In the genomic region with DNA sequence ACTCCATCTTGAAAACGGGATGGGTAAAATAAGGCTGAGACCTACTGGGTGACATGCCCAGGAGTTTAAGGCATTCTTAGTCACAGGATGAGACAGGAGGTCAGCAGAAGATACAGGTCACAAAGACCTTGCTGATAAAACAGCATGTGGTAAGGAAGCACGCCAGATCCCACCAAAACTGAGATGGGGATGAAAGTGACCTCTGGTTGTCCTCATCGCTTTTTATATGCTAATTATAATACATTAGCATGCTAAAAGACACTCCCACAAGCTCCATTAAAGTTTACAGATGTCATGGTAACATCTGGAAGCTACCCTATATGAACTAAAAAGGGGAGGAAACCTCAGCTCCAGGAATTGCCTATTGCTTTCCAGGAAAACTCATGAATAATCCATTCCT, we compare ENCODE assay signal across 34 cellular contexts. TPM values are rescaled to one million over a fixed set of nuclear protein-coding genes. Genes with fewer than 3 reads are reported as not detected.
"Had no signal": no experiment of that assay in that cellular context is flagged by ENCODE, and none has a peak within 500 bp of the region (broad histone marks: within the 10 kb centered on the region; RNA-seq: fewer than 3 reads in every experiment).

No MANE protein-coding gene starts in this region.

- H3K27me3 ChIP-seq: adrenal gland, cardiac muscle cell, esophagus muscularis mucosa, heart right ventricle, upper lobe of right lung had no signal

- H3K9me3 ChIP-seq: adrenal gland, psoas muscle, upper lobe of right lung had no signal

- H3K79me2 ChIP-seq: parathyroid adenoma had no signal

- H3K9ac ChIP-seq: parathyroid adenoma had no signal

- H3K4me1 ChIP-seq: adrenal gland, psoas muscle had no signal

- H2AFZ ChIP-seq: parathyroid adenoma had no signal

- H3K4me3 ChIP-seq: adrenal gland, cardiac muscle cell, esophagus muscularis mucosa, heart right ventricle, psoas muscle, smooth muscle cell, upper lobe of right lung had no signal

- H3K27ac ChIP-seq: adrenal gland, cardiac muscle cell, esophagus muscularis mucosa, heart right ventricle, parathyroid adenoma, psoas muscle, upper lobe of right lung had no signal

- FAIRE-seq: endothelial cell of umbilical vein had no signal

- H3K36me3 ChIP-seq: adrenal gland, cardiac muscle cell, esophagus muscularis mucosa, heart right ventricle, upper lobe of right lung had no signal

- ATAC-seq: heart right ventricle; left cardiac atrium; left ventricle myocardium superior; naive thymus-derived CD4-positive, alpha-beta T cell; psoas muscle; stimulated activated memory B cell treated with anti-CD40 and anti-IgM and Interleukin-4, amounts not matched to agents 10 μg/mL and 1 μg/mL and 100 μg/mL, for 72 hours; stimulated activated naive CD8-positive, alpha-beta T cell treated with anti-CD3 and anti-CD28 coated beads, Interleukin-15, amount 100 ng/mL, for 72 hours; T-cell; upper lobe of right lung had no signal

- H3K4me2 ChIP-seq: smooth muscle cell had no signal

- DNase-seq: activated CD4-positive, alpha-beta T cell treated with anti-CD3 and anti-CD28 coated beads for 48 hours; activated CD4-positive, alpha-beta T cell treated with anti-CD3 and anti-CD28 coated beads, Interleukin-2, amount 50 U/mL, for 48 hours; activated CD8-positive, alpha-beta memory T cell treated with anti-CD3 and anti-CD28 coated beads, Interleukin-2, amount 50 U/mL, for 4 hours; activated effector memory CD4-positive, alpha-beta T cell treated with anti-CD3 and anti-CD28 coated beads, Interleukin-2, amount 50 U/mL, for 16 hours; activated naive CD4-positive, alpha-beta T cell treated with anti-CD3 and anti-CD28 coated beads for 36 hours; activated naive CD8-positive, alpha-beta T cell treated with anti-CD3 and anti-CD28 coated beads for 36 hours; activated T-cell treated with anti-CD3 and anti-CD28 coated beads, Interleukin-2, amount 50 U/mL, for 1 hour; adrenal gland; aorta; cortex of kidney; foreskin melanocyte; heart right ventricle; islet precursor cell; left cardiac atrium; left ventricle myocardium superior; naive thymus-derived CD4-positive, alpha-beta T cell; nucleus accumbens; psoas muscle; stimulated activated CD4-positive, alpha-beta T cell treated with anti-CD3 and anti-CD28 coated beads, Interleukin-1b, Interleukin-23, amount 100 ng/mL, for 48 hours; stimulated activated CD4-positive, alpha-beta T cell treated with anti-CD3 and anti-CD28 coated beads, Interleukin-4, amount 100 ng/mL, for 4 hours; stimulated activated CD8-positive, alpha-beta memory T cell treated with anti-CD3 and anti-CD28 coated beads, Interleukin-4, amount 100 ng/mL, for 48 hours; stimulated activated naive CD8-positive, alpha-beta T cell treated with anti-CD3 and anti-CD28 coated beads, Interleukin-15, amount 100 ng/mL, for 72 hours; substantia nigra; T-cell; upper lobe of right lung had no signal

RNA-seq across cellular contexts. Expression of a gene that starts 8.5 kb away (rescaled TPM):
- total RNA-seq: activated CD8-positive, alpha-beta memory T cell treated with anti-CD3 and anti-CD28 coated beads for 36 hours; activated naive CD4-positive, alpha-beta T cell treated with anti-CD3 and anti-CD28 coated beads for 36 hours; activated naive CD8-positive, alpha-beta T cell treated with anti-CD3 and anti-CD28 coated beads for 36 hours; activated T-helper 1 cell treated with anti-CD3 and anti-CD28 coated beads, Interleukin-12 subunit alpha, Interleukin-12 subunit beta, Interleukin-2, Interleukin-4 antibody, amounts not matched to agents 30 ng/mL and 10 ng/mL and 1 ng/mL, durations not matched to agents 14 hours and 24 hours and 36 hours; T-helper 2 cell treated with Interferon-gamma antibody and Interleukin-4, amounts not matched to agents 100 ng/mL and 5 ng/mL, for 36 hours had no signal
- polyA plus RNA-seq: naive thymus-derived CD4-positive, alpha-beta T cell had no signal
